27 cellular contexts compared by ENCODE assay signal in genomic region chr18:27695054-27695453, GRCh38.
"Had no signal": no experiment of that assay in that cellular context is flagged by ENCODE, and none has a peak within 500 bp of the region (broad histone marks: within the 10 kb centered on the region; RNA-seq: fewer than 3 reads in every experiment).

No MANE protein-coding gene starts in this region.

- H3K4me3 ChIP-seq: body of pancreas, esophagus muscularis mucosa, heart right ventricle, pancreas, psoas muscle, right atrium auricular region, stomach, tibial artery had no signal

- H3K36me3 Mint-ChIP-seq: mesothelial cell of epicardium; naive B cell; stimulated activated naive B cell treated with anti-CD40 and anti-IgM and Interleukin-4, amounts not matched to agents 10 μg/mL and 1 μg/mL and 100 μg/mL, for 72 hours had no signal

- H3K27me3 Mint-ChIP-seq: activated B cell treated with CpG ODN at 0.5 μM for 24 hours; activated CD8-positive, alpha-beta T cell treated with anti-CD3 and anti-CD28 coated beads for 36 hours; naive B cell; stimulated activated naive B cell treated with anti-CD40 and anti-IgM and Interleukin-4, amounts not matched to agents 10 μg/mL and 1 μg/mL and 100 μg/mL, for 72 hours; T-helper 17 cell had no signal

- ATAC-seq: activated CD8-positive, alpha-beta T cell treated with anti-CD3 and anti-CD28 coated beads for 36 hours; activated naive CD4-positive, alpha-beta T cell treated with anti-CD3 and anti-CD28 coated beads, Interleukin-2, amount 50 U/mL, for 72 hours; body of pancreas; heart right ventricle; left ventricle myocardium superior; psoas muscle; stimulated activated naive B cell treated with anti-CD40 and anti-IgM and Interleukin-4, amounts not matched to agents 10 μg/mL and 1 μg/mL and 100 μg/mL, for 72 hours; T-helper 17 cell had no signal

- H3K4me1 Mint-ChIP-seq: activated B cell treated with CpG ODN at 0.5 μM for 24 hours; naive B cell; stimulated activated naive B cell treated with anti-CD40 and anti-IgM and Interleukin-4, amounts not matched to agents 10 μg/mL and 1 μg/mL and 100 μg/mL, for 72 hours; T-helper 17 cell had no signal

- H3K27me3 ChIP-seq: body of pancreas, esophagus muscularis mucosa, foreskin keratinocyte, heart right ventricle, pancreas, right atrium auricular region, stomach, tibial artery had no signal

- H3K27ac Mint-ChIP-seq: activated B cell treated with CpG ODN at 0.5 μM for 24 hours; activated CD8-positive, alpha-beta T cell treated with anti-CD3 and anti-CD28 coated beads for 36 hours; activated naive CD4-positive, alpha-beta T cell treated with anti-CD3 and anti-CD28 coated beads, Interleukin-2, amount 50 U/mL, for 72 hours; activated T-helper 2 cell treated with anti-CD3 and anti-CD28 coated beads, Interferon-gamma antibody, Interleukin-2, Interleukin-4, amounts not matched to agents 10 μg/mL and 5 μg/mL and 100 μg/mL, durations not matched to agents 14 hours and 24 hours and 36 hours; naive B cell; nephron progenitor cell; stimulated activated naive B cell treated with anti-CD40 and anti-IgM and Interleukin-4, amounts not matched to agents 10 μg/mL and 1 μg/mL and 100 μg/mL, for 72 hours; T-helper 17 cell had no signal

- DNase-seq: activated B cell treated with CpG ODN at 0.5 μM for 24 hours; activated CD4-positive, alpha-beta T cell treated with anti-CD3 and anti-CD28 coated beads, Interleukin-2, amount 50 U/mL, for 1 hour; activated CD8-positive, alpha-beta T cell treated with anti-CD3 and anti-CD28 coated beads for 36 hours; activated naive CD4-positive, alpha-beta T cell; activated T-cell treated with anti-CD3 and anti-CD28 coated beads, Interleukin-2, amount 50 U/mL, for 48 hours; body of pancreas; dermis blood vessel endothelial cell; effector CD4-positive, alpha-beta T cell; heart right ventricle; left ventricle myocardium superior; naive B cell; nephron progenitor cell; nucleus accumbens; pancreas; psoas muscle; stimulated activated CD4-positive, alpha-beta T cell treated with anti-CD3 and anti-CD28 coated beads, Interleukin-15, amount 100 ng/mL, for 24 hours; stimulated activated CD4-positive, alpha-beta T cell treated with anti-CD3 and anti-CD28 coated beads, Interleukin-2, amount 100 ng/mL, for 24 hours; stimulated activated naive B cell treated with anti-CD40 and anti-IgM and Interleukin-4, amounts not matched to agents 10 μg/mL and 1 μg/mL and 100 μg/mL, for 72 hours; stomach; T-helper 17 cell; tibial artery had no signal

- H3K4me1 ChIP-seq: body of pancreas, esophagus muscularis mucosa, heart right ventricle, pancreas, psoas muscle, right atrium auricular region, stomach, tibial artery had no signal

- H3K9me3 ChIP-seq: body of pancreas, esophagus muscularis mucosa, pancreas, psoas muscle, right atrium auricular region, stomach, tibial artery had no signal

- H3K27ac ChIP-seq: body of pancreas, esophagus muscularis mucosa, foreskin keratinocyte, heart right ventricle, pancreas, psoas muscle, right atrium auricular region, stomach, tibial artery had no signal

- H3K36me3 ChIP-seq: esophagus muscularis mucosa, heart right ventricle, pancreas, right atrium auricular region, stomach, tibial artery had no signal

- H3K4me3 Mint-ChIP-seq: activated B cell treated with CpG ODN at 0.5 μM for 24 hours; activated CD8-positive, alpha-beta T cell treated with anti-CD3 and anti-CD28 coated beads for 36 hours; mesothelial cell of epicardium; naive B cell; nephron progenitor cell; stimulated activated naive B cell treated with anti-CD40 and anti-IgM and Interleukin-4, amounts not matched to agents 10 μg/mL and 1 μg/mL and 100 μg/mL, for 72 hours; T-helper 17 cell had no signal
